14 cellular contexts compared by ENCODE assay signal in genomic region chr3:194811118-194811517, GRCh38.
A peak's percentile ranks its signal among the peaks of the same experiment; 100 is the strongest.
DNase-seq lines count a peak whose midpoint lies in the region; ATAC-seq and TF ChIP-seq lines count a peak whose summit lies in the region.
"Had no signal": no experiment of that assay in that cellular context is flagged by ENCODE, and none has a peak within 500 bp of the region (broad histone marks: within the 10 kb centered on the region; RNA-seq: fewer than 3 reads in every experiment).

No MANE protein-coding gene starts in this region.

- no peaks in the 10 kb centered on the region for H3K27me3 ChIP-seq in BLaER1 treated with 17β-estradiol and CSF1 and Interleukin-3, amounts not matched to agents 10 nM and 100 nM
- H3K27me3 ChIP-seq: BE2C had no signal

- H3K36me3 ChIP-seq in BLaER1 treated with 17β-estradiol and CSF1 and Interleukin-3, amounts not matched to agents 10 nM and 100 nM, result no peaks in the 10 kb centered on the region
- H3K36me3 ChIP-seq: BE2C had no signal

- peak overlapping the region in 9 of 11 experiments; percentile 13 to 68 (median 58); a peak in 19 of 22 replicates for H3K4me2 ChIP-seq in BLaER1 treated with 17β-estradiol and CSF1 and Interleukin-3, amounts not matched to agents 10 nM and 100 nM

- H3K4me3 ChIP-seq in BLaER1 treated with 17β-estradiol and CSF1 and Interleukin-3, amounts not matched to agents 10 nM and 100 nM, result no peak overlapping the region

- no peak overlapping the region for H3K9ac ChIP-seq in BLaER1 treated with 17β-estradiol and CSF1 and Interleukin-3, amounts not matched to agents 10 nM and 100 nM

- H3K27me3 Mint-ChIP-seq in WTC11 (ENCODE audit: low read depth) (peaks cover 2% of the 10 kb centered on the region; the same call in 1 of the 2 replicates), memory B cell (peaks cover 11% of the 10 kb centered on the region)

- CTCF ChIA-PET in WTC11 (lab: Charles Lee), result no interaction called here

- POLR2A ChIA-PET in WTC11 (lab: Charles Lee), result no interaction called here

- no peak overlapping the region for H3K27ac ChIP-seq in BLaER1 treated with 17β-estradiol and CSF1 and Interleukin-3, amounts not matched to agents 10 nM and 100 nM

- H3K4me1 Mint-ChIP-seq in WTC11 (peaks cover 19% of the 10 kb centered on the region), memory B cell (peaks cover 21% of the 10 kb centered on the region)
- H3K4me1 Mint-ChIP-seq: CD8-positive, alpha-beta memory T cell had no signal

- no peak for TF ChIP-seq CTCF in WTC11 (IDR thresholded peaks at IDR 0.05)

- H4K20me1 ChIP-seq in BLaER1 treated with 17β-estradiol and CSF1 and Interleukin-3, amounts not matched to agents 10 nM and 100 nM, result no peaks in the 10 kb centered on the region

- H3K27ac Mint-ChIP-seq in WTC11 (no peak overlapping the region), memory B cell (no peak overlapping the region)
- H3K27ac Mint-ChIP-seq: IgD-negative memory B cell had no signal

- H3K4me3 Mint-ChIP-seq in WTC11 (no peak overlapping the region), memory B cell (peak overlapping the region; percentile 39)
- H3K4me3 Mint-ChIP-seq: CD8-positive, alpha-beta memory T cell had no signal

- H3K36me3 Mint-ChIP-seq in WTC11 (no peaks in the 10 kb centered on the region), memory B cell (peaks cover 4% of the 10 kb centered on the region)
- H3K36me3 Mint-ChIP-seq: CD8-positive, alpha-beta memory T cell; IgD-negative memory B cell had no signal

- DNase-seq in NCI-H526 (lab: John Stamatoyannopoulos, UW), result peak; percentile 47 to 77
- DNase-seq in WTC11 (ENCODE audit: low spot score), result no peak
- no peak for DNase-seq in memory B cell (ENCODE audit: low spot score in 2 of 2)
- DNase-seq in stimulated activated CD4-positive, alpha-beta T cell treated with anti-CD3 and anti-CD28 coated beads, Interleukin-1b, Interleukin-23, amount 100 ng/mL, for 48 hours, result no peak
- DNase-seq: BE2C; Caco-2; CD8-positive, alpha-beta memory T cell; DND-41; GF-D8 had no signal

- H3K9me3 Mint-ChIP-seq in WTC11 (no peaks in the 10 kb centered on the region), memory B cell (no peaks in the 10 kb centered on the region)
- H3K9me3 Mint-ChIP-seq: CD8-positive, alpha-beta memory T cell; IgD-negative memory B cell had no signal

- H3K9me3 ChIP-seq in BLaER1 treated with 17β-estradiol and CSF1 and Interleukin-3, amounts not matched to agents 10 nM and 100 nM (replicated peaks in 1 of 11), result no peaks in the 10 kb centered on the region
- H3K9me3 ChIP-seq: BE2C, Caco-2 had no signal

- ATAC-seq in WTC11, result peak; percentile 61
- ATAC-seq in memory B cell (ENCODE audit: low read depth), result peak; percentile 60
- ATAC-seq in GM18867 (IDR thresholded peaks at IDR 0.05; ENCODE audit: unreplicated experiment), result no peak
- ATAC-seq in HG02885 (IDR thresholded peaks at IDR 0.05; ENCODE audit: poor library complexity, unreplicated experiment), result no peak
- ATAC-seq: HCT116 had no signal

- peaks cover 7 to 17% (median 14%) of the 10 kb centered on the region in 10 experiments; a peak in 18 of 20 replicates for H3K4me1 ChIP-seq in BLaER1 treated with 17β-estradiol and CSF1 and Interleukin-3, amounts not matched to agents 10 nM and 100 nM
- H3K4me1 ChIP-seq: Caco-2 had no signal

TF ChIP-seq in WTC11, 78 proteins besides CTCF, POLR2A, EP300 and RAD21:
- TF ChIP-seq ESRRA (CRISPR knock-in tag; IDR thresholded peaks at IDR 0.05; ENCODE audit: borderline replicate concordance) (no peak), CREB1 (CRISPR knock-in tag; IDR thresholded peaks at IDR 0.05) (no peak), PREB (CRISPR knock-in tag; IDR thresholded peaks at IDR 0.05; ENCODE audit: borderline replicate concordance) (no peak), ZMAT4 (CRISPR knock-in tag; IDR thresholded peaks at IDR 0.05) (no peak), ATF1 (CRISPR knock-in tag; IDR thresholded peaks at IDR 0.05) (no peak), ZNF416 (CRISPR knock-in tag; IDR thresholded peaks at IDR 0.05) (no peak), FOXK1 (CRISPR knock-in tag; IDR thresholded peaks at IDR 0.05) (no peak), FOXP1 (CRISPR knock-in tag; IDR thresholded peaks at IDR 0.05; ENCODE audit: borderline replicate concordance) (no peak), TEAD1 (CRISPR knock-in tag; IDR thresholded peaks at IDR 0.05) (no peak), GABPB1 (CRISPR knock-in tag; IDR thresholded peaks at IDR 0.05) (no peak), ZNF317 (CRISPR knock-in tag; IDR thresholded peaks at IDR 0.05; ENCODE audit: borderline replicate concordance, low read depth) (no peak), HMGA2 (CRISPR knock-in tag; IDR thresholded peaks at IDR 0.05) (no peak), RORB (CRISPR knock-in tag; IDR thresholded peaks at IDR 0.05) (no peak), ZNF425 (CRISPR knock-in tag; conservative IDR thresholded peaks at IDR 0.05) (no peak)

Comparison
In these comparisons a context has a peak if more than half of its experiments do, and no peak if none do; other contexts are left out.
1. DNase-seq: peak in NCI-H526 (2 of 2); none in WTC11 (single experiment), memory B cell (0 of 2) and stimulated activated CD4-positive, alpha-beta T cell treated with anti-CD3 and anti-CD28 coated beads, Interleukin-1b, Interleukin-23, amount 100 ng/mL, for 48 hours (single experiment).
2. ATAC-seq: peak in WTC11 (single experiment) and memory B cell (single experiment); none in GM18867 (single experiment) and HG02885 (single experiment).